Comparison of ENCODE assay signal across 13 cellular contexts in genomic region chr1:206568256-206568655, GRCh38. TPM values are rescaled to one million over a fixed set of nuclear protein-coding genes. Genes with fewer than 3 reads are reported as not detected.
DNase-seq lines count a peak whose midpoint lies in the region; ATAC-seq lines count a peak whose summit lies in the region.
"Had no signal": no experiment of that assay in that cellular context is flagged by ENCODE, and none has a peak within 500 bp of the region (broad histone marks: within the 10 kb centered on the region; RNA-seq: fewer than 3 reads in every experiment).

No MANE protein-coding gene starts in this region.

- H3K4me3 Mint-ChIP-seq in activated T-helper 17 cell treated with anti-CD3 and anti-CD28 coated beads, Interleukin-2, amount 50 U/mL, for 72 hours, result peak overlapping the region; percentile 84
- H3K4me3 Mint-ChIP-seq in naive thymus-derived CD8-positive, alpha-beta T cell, result peak overlapping the region; percentile 65 to 99 (median 88)

- peaks cover 88% of the 10 kb centered on the region for H3K4me1 Mint-ChIP-seq in activated T-helper 17 cell treated with anti-CD3 and anti-CD28 coated beads, Interleukin-2, amount 50 U/mL, for 72 hours
- peaks cover 66 to 100% (median 99%) of the 10 kb centered on the region in 4 donors for H3K4me1 Mint-ChIP-seq in naive thymus-derived CD8-positive, alpha-beta T cell

- no peaks in the 10 kb centered on the region for H3K9me3 Mint-ChIP-seq in activated T-helper 17 cell treated with anti-CD3 and anti-CD28 coated beads, Interleukin-2, amount 50 U/mL, for 72 hours
- no peaks in the 10 kb centered on the region for H3K9me3 Mint-ChIP-seq in naive thymus-derived CD8-positive, alpha-beta T cell

- ATAC-seq in activated T-helper 17 cell treated with anti-CD3 and anti-CD28 coated beads, Interleukin-2, amount 50 U/mL, for 72 hours (replicated peaks), result peak; percentile 71
- ATAC-seq in naive thymus-derived CD8-positive, alpha-beta T cell, result peak; percentile 18 to 37
- ATAC-seq in GM18909 (IDR thresholded peaks at IDR 0.05; ENCODE audit: poor library complexity, unreplicated experiment), result no peak
- ATAC-seq in GM18858 (IDR thresholded peaks at IDR 0.05; ENCODE audit: unreplicated experiment), result no peak
- no peak for ATAC-seq in HG02678 (IDR thresholded peaks at IDR 0.05; ENCODE audit: unreplicated experiment)
- ATAC-seq: HCT116, sciatic nerve had no signal

- H3K27me3 Mint-ChIP-seq in activated T-helper 17 cell treated with anti-CD3 and anti-CD28 coated beads, Interleukin-2, amount 50 U/mL, for 72 hours, result no peaks in the 10 kb centered on the region
- no peaks in the 10 kb centered on the region for H3K27me3 Mint-ChIP-seq in naive thymus-derived CD8-positive, alpha-beta T cell

- H3K36me3 Mint-ChIP-seq in activated T-helper 17 cell treated with anti-CD3 and anti-CD28 coated beads, Interleukin-2, amount 50 U/mL, for 72 hours (ENCODE audit: low read depth), result peaks cover 100% of the 10 kb centered on the region
- H3K36me3 Mint-ChIP-seq in naive thymus-derived CD8-positive, alpha-beta T cell, result peaks cover 6 to 93% (median 9%) of the 10 kb centered on the region in 3 donors

- peak overlapping the region; percentile 84 for H3K27ac Mint-ChIP-seq in activated T-helper 17 cell treated with anti-CD3 and anti-CD28 coated beads, Interleukin-2, amount 50 U/mL, for 72 hours
- H3K27ac Mint-ChIP-seq in naive thymus-derived CD8-positive, alpha-beta T cell, result peak overlapping the region; percentile 89 to 98 (median 94)

- peak; percentile 47 for DNase-seq in CD1c-positive myeloid dendritic cell (ENCODE audit: extremely low spot score)
- peak; percentile 96 for DNase-seq in HT1080 (ENCODE audit: low read depth)
- no peak for DNase-seq in naive thymus-derived CD8-positive, alpha-beta T cell
- DNase-seq in A172 (ENCODE audit: low spot score), result no peak
- DNase-seq: kidney, NCI-H1436, NCI-H524 treated with DMSO at 0.1 percent for 48 hours had no signal

- POLR2A ChIA-PET in naive thymus-derived CD8-positive, alpha-beta T cell (lab: Charles Lee), result interaction anchor here (0.6 to 30.9 kb wide), 6 partner anchors 6 to 351 kb away, joined by 3 to 825 read pairs (median 4); no protein-coding TSS in a partner anchor

RNA-seq across cellular contexts. Expression of gene EIF2D, which starts 44.0 kb away (rescaled TPM):
- 66.6 and 83.6 TPM in 2 replicates for total RNA-seq in HT1080 (2014; rRNA removed; shearing (Covaris generic))
- polyA plus RNA-seq in HT1080 (2015; cell fraction: cytosol; rRNA removed), result 73.8 and 80.9 TPM in 2 replicates
- polyA plus RNA-seq in HT1080 (2015; cell fraction: nucleus; rRNA removed), result 81.7 and 88.2 TPM in 2 replicates
- 10 to 100 TPM; 63.4 to 64.9 TPM for total RNA-seq in activated T-helper 17 cell treated with anti-CD3 and anti-CD28 coated beads, Interleukin-2, amount 50 U/mL, for 72 hours
- total RNA-seq in naive thymus-derived CD8-positive, alpha-beta T cell, result 10 to 100 TPM; 61.7 to 62.4 TPM
- 10 to 100 TPM; 38.9 to 46.0 (median 39.1) TPM for polyA plus RNA-seq in naive thymus-derived CD8-positive, alpha-beta T cell
- total RNA-seq in A172 (2014; rRNA removed; shearing (Covaris generic)), result 53.6 and 54.7 TPM in 2 replicates

Comparison
In these comparisons a context has a peak if more than half of its experiments do, and no peak if none do; other contexts are left out.
1. DNase-seq: peak in CD1c-positive myeloid dendritic cell (single experiment) and HT1080 (single experiment); none in naive thymus-derived CD8-positive, alpha-beta T cell (0 of 10) and A172 (single experiment).
2. ATAC-seq: peak in activated T-helper 17 cell treated with anti-CD3 and anti-CD28 coated beads, Interleukin-2, amount 50 U/mL, for 72 hours (single experiment) and naive thymus-derived CD8-positive, alpha-beta T cell (2 of 2); none in GM18909 (single experiment), GM18858 (single experiment) and HG02678 (single experiment).